Comparison of ENCODE assay signal across 8 cellular contexts in the genomic region with DNA sequence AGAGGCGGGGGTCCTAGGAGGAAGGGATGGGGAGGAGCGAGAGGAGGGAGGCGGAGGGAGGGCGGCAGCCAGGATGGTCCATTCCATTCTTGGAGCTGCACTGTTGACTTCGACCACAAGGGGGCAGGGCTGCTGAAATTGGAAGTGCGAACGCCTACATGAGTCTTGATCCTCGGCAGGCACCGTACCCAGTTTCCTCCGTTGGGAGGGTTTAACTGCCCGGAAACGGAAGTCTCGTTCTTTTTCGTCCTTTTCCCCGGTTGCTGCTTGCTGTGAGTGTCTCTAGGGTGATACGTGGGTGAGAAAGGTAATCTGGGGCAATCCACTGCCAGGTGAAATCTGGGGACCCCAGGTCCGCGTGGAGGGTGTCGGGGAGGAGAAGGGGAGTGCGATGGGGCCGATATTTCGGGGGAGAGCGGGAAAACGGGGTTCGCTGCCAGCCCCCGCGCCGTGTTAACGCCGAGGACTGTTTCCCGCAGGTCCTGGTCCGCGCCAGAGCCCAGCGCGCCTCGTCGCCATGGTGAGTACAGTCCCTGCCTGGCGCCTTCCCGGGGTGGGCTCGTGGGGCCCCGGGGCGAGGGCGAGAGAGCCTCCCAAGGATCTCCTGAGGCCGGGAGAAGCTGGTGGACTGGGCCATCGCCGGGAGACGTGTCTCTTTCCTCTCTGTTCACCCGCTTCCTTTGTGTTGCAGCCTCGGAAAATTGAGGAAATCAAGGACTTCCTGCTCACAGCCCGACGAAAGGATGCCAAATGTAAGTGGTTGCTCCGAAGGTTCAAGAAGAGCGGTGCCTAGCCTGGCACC. TPM values are rescaled to one million over a fixed set of nuclear protein-coding genes. Genes with fewer than 3 reads are reported as not detected.
A peak's percentile ranks its signal among the peaks of the same experiment; 100 is the strongest.
DNase-seq lines count a peak whose midpoint lies in the region; ATAC-seq and TF ChIP-seq lines count a peak whose summit lies in the region.

A gene (plus strand): TSS at position 240 of the 802 bp plus-strand sequence. CDS start 278 bp downstream, at position 518.

- peaks cover 6% of the 10 kb centered on the region for H3K4me1 ChIP-seq in ovary (ENCODE audit: insufficient read depth)
- peaks cover 17 to 28% of the 10 kb centered on the region in 2 donors for H3K4me1 ChIP-seq in thyroid gland

- peak within 1 kb of the TSS; percentile 96 for H3K9ac ChIP-seq in SU-DHL-6 (ENCODE audit: low read length)

- DNase-seq in GM06990 (ENCODE audit: extremely low read depth, insufficient read length) (peak; percentile 84), HFFc6 (peak; percentile 96), NCI-H1105 treated with DMSO at 0.1 percent for 48 hours (lab: John Stamatoyannopoulos, UW) (peak; percentile 88), Right ventricle myocardium inferior (ENCODE audit: missing footprints) (peak; percentile 95), ovary (peak; percentile 94 to 96 (median 96)), thyroid gland (peak; percentile 95 to 98)
- DNase-seq in activated naive CD8-positive, alpha-beta T cell treated with anti-CD3 and anti-CD28 coated beads, Interleukin-2, amount 10 ng/mL, durations not matched to agents 7 days and 5 days: peak; percentile 92

- peak within 1 kb of the TSS; percentile 100 for H3K4me3 Mint-ChIP-seq in HFFc6
- H3K4me3 Mint-ChIP-seq in activated naive CD8-positive, alpha-beta T cell treated with anti-CD3 and anti-CD28 coated beads, Interleukin-2, amount 10 ng/mL, durations not matched to agents 7 days and 5 days: peak within 1 kb of the TSS; percentile 97

- peaks cover 42% of the 10 kb centered on the region for H3K79me2 ChIP-seq in SU-DHL-6 (ENCODE audit: insufficient read depth, low read length)

- TF ChIP-seq POLR2A in ovary (IDR thresholded peaks at IDR 0.05) (peak; percentile 87), thyroid gland (IDR thresholded peaks at IDR 0.05) (peak in 1 of 2 donors; percentile 83)

- H3K4me3 ChIP-seq in GM06990 (replicated peaks; ENCODE audit: low read depth, low read length): peak within 1 kb of the TSS; percentile 99
- H3K4me3 ChIP-seq in SU-DHL-6 (ENCODE audit: insufficient read depth, low read length, poor library complexity, severe bottlenecking): peak within 1 kb of the TSS; percentile 95
- H3K4me3 ChIP-seq in ovary: peak within 1 kb of the TSS; percentile 84
- H3K4me3 ChIP-seq in thyroid gland (replicated peaks in 1 of 3): peak within 1 kb of the TSS; percentile 34 to 82 (median 59)

- no peak within 1 kb of the TSS for H2AFZ ChIP-seq in SU-DHL-6 (ENCODE audit: low read depth, low read length, severe bottlenecking)

- intact Hi-C loops in Right ventricle myocardium inferior (cut with DNase I): no loop called here
- intact Hi-C loops in ovary (cut with DNase I): no loop called here
- intact Hi-C loops in thyroid gland (cut with DNase I): no loop called here

- H3K27ac Mint-ChIP-seq in HFFc6: peak within 1 kb of the TSS; percentile 100
- H3K27ac Mint-ChIP-seq in activated naive CD8-positive, alpha-beta T cell treated with anti-CD3 and anti-CD28 coated beads, Interleukin-2, amount 10 ng/mL, durations not matched to agents 7 days and 5 days: peak within 1 kb of the TSS; percentile 94

- H4K20me1 ChIP-seq in SU-DHL-6 (ENCODE audit: low read depth, low read length): peaks cover 20% of the 10 kb centered on the region; the same call in 1 of the 2 replicates

- H3K4me1 Mint-ChIP-seq in HFFc6 (ENCODE audit: low read depth): peaks cover 39% of the 10 kb centered on the region
- H3K4me1 Mint-ChIP-seq in activated naive CD8-positive, alpha-beta T cell treated with anti-CD3 and anti-CD28 coated beads, Interleukin-2, amount 10 ng/mL, durations not matched to agents 7 days and 5 days: peaks cover 32% of the 10 kb centered on the region

- peaks cover 26% of the 10 kb centered on the region for H3K27me3 Mint-ChIP-seq in HFFc6 (ENCODE audit: insufficient read depth)
- H3K27me3 Mint-ChIP-seq in activated naive CD8-positive, alpha-beta T cell treated with anti-CD3 and anti-CD28 coated beads, Interleukin-2, amount 10 ng/mL, durations not matched to agents 7 days and 5 days: peaks cover 23% of the 10 kb centered on the region

- peaks cover 36% of the 10 kb centered on the region for H3K36me3 Mint-ChIP-seq in HFFc6 (ENCODE audit: low read depth)
- peaks cover 12% of the 10 kb centered on the region for H3K36me3 Mint-ChIP-seq in activated naive CD8-positive, alpha-beta T cell treated with anti-CD3 and anti-CD28 coated beads, Interleukin-2, amount 10 ng/mL, durations not matched to agents 7 days and 5 days

- WGBS in ovary, 3 donors: 0 to 1% (median 1%) methylated on average over 53 of the region's 53 CpGs
- WGBS in thyroid gland, 2 donors: 1% methylated on average over 41 to 42 of the region's 53 CpGs

- no peaks in the 10 kb centered on the region for H3K9me2 ChIP-seq in SU-DHL-6 (replicated peaks; ENCODE audit: insufficient read depth, low read length)

- H3K4me2 ChIP-seq in SU-DHL-6 (ENCODE audit: low read depth, low read length, poor library complexity, severe bottlenecking): peak within 1 kb of the TSS; percentile 83

- peaks cover 13% of the 10 kb centered on the region; the same call in 1 of the 2 replicates for H3F3A ChIP-seq in SU-DHL-6 (ENCODE audit: insufficient read depth)

- no peaks in the 10 kb centered on the region; the same call in 1 of the 2 replicates for H3K27me3 ChIP-seq in GM06990 (replicated peaks; ENCODE audit: control insufficient read depth, insufficient read depth, low read length)
- H3K27me3 ChIP-seq in SU-DHL-6 (ENCODE audit: low read length): no peaks in the 10 kb centered on the region
- H3K27me3 ChIP-seq in ovary: no peaks in the 10 kb centered on the region
- no peaks in the 10 kb centered on the region for H3K27me3 ChIP-seq in thyroid gland

- peaks cover 3% of the 10 kb centered on the region; the same call in 1 of the 2 replicates for H3K9me3 Mint-ChIP-seq in HFFc6
- H3K9me3 Mint-ChIP-seq in activated naive CD8-positive, alpha-beta T cell treated with anti-CD3 and anti-CD28 coated beads, Interleukin-2, amount 10 ng/mL, durations not matched to agents 7 days and 5 days: no peaks in the 10 kb centered on the region

- H3K9me3 ChIP-seq in SU-DHL-6 (ENCODE audit: insufficient read depth, low read length) (no peaks in the 10 kb centered on the region), ovary (no peaks in the 10 kb centered on the region), thyroid gland (no peaks in the 10 kb centered on the region)

- TF ChIP-seq CTCF in GM06990 (IDR thresholded peaks at IDR 0.05; ENCODE audit: insufficient read depth, low read length, poor library complexity, severe bottlenecking) (peak; percentile 97), HFFc6 (IDR thresholded peaks at IDR 0.05) (peak; percentile 97), SU-DHL-6 (IDR thresholded peaks at IDR 0.05; ENCODE audit: insufficient read depth, low read length, poor library complexity, severe bottlenecking) (peak; percentile 73), ovary (IDR thresholded peaks at IDR 0.05) (peak; percentile 90 to 97 (median 95)), thyroid gland (IDR thresholded peaks at IDR 0.05) (peak; percentile 80 to 98 (median 92))

- no peak for TF ChIP-seq EP300 in ovary (IDR thresholded peaks at IDR 0.05)

- peak; percentile 87 for ATAC-seq in activated naive CD8-positive, alpha-beta T cell treated with anti-CD3 and anti-CD28 coated beads, Interleukin-2, amount 10 ng/mL, durations not matched to agents 7 days and 5 days (ENCODE audit: low read depth)
- peak; percentile 88 for ATAC-seq in Right ventricle myocardium inferior

- POLR2A ChIA-PET in activated naive CD8-positive, alpha-beta T cell treated with anti-CD3 and anti-CD28 coated beads, Interleukin-2, amount 10 ng/mL, durations not matched to agents 7 days and 5 days (lab: Charles Lee): interaction anchor here (0.5 to 2.7 kb wide), 4 partner anchors 8 to 192 kb away, joined by 3 to 11 read pairs (median 3); a partner anchor contains a TSS

- peaks cover 21% of the 10 kb centered on the region for H3K36me3 ChIP-seq in GM06990 (ENCODE audit: control insufficient read depth, insufficient read depth, low read length)
- H3K36me3 ChIP-seq in SU-DHL-6 (ENCODE audit: low read length): peaks cover 17% of the 10 kb centered on the region
- H3K36me3 ChIP-seq in ovary: no peaks in the 10 kb centered on the region
- H3K36me3 ChIP-seq in thyroid gland: peaks cover 2 to 18% of the 10 kb centered on the region in 2 donors

- H3K27ac ChIP-seq in SU-DHL-6 (ENCODE audit: low read depth, low read length): peak within 1 kb of the TSS; percentile 60
- peak within 1 kb of the TSS in 1 of 2 donors; percentile 42 for H3K27ac ChIP-seq in ovary
- peak within 1 kb of the TSS; percentile 59 to 95 (median 81) for H3K27ac ChIP-seq in thyroid gland

RNA-seq across cellular contexts. Expression of the gene that starts here (rescaled TPM):
- total RNA-seq in HFFc6 (2021; fragmentation: NEBNext Ultra II Directional; extraction: Animal tissue kit (Norgen Biotek cat#: 25700)): 100 to 1,000 TPM; 660 to 867 (median 812) TPM
- 1,000 to 10,000 TPM; 1,138 to 1,179 TPM for total RNA-seq in activated naive CD8-positive, alpha-beta T cell treated with anti-CD3 and anti-CD28 coated beads, Interleukin-2, amount 10 ng/mL, durations not matched to agents 7 days and 5 days
- total RNA-seq in Right ventricle myocardium inferior (747 TPM), ovary (1,000 to 10,000 TPM in 5 of 7 donors, 100 to 1,000 TPM in 2; 861 to 2,470 (median 1,550) TPM), thyroid gland (100 to 1,000 TPM; 320 to 657 (median 412) TPM)
- polyA plus RNA-seq in ovary: 1,000 to 10,000 TPM; 2,644 to 2,696 TPM
